ENCODE assay signal across 2 cellular contexts in genomic region chr3:99867594-99868437, GRCh38.
TF ChIP-seq lines count a peak whose summit lies in the region.

No MANE protein-coding gene starts in this region.

TF ChIP-seq in GM23338, 12 proteins besides CTCF, POLR2A, EP300 and RAD21:
- TF ChIP-seq EZH2 (IDR thresholded peaks at IDR 0.05; ENCODE audit: low read depth, unreplicated experiment) (no peak), NANOG (IDR thresholded peaks at IDR 0.05; ENCODE audit: borderline replicate concordance) (no peak), POLR2AphosphoS5 (IDR thresholded peaks at IDR 0.05; ENCODE audit: low read depth) (no peak), ZNF462 (CRISPR knock-in tag; IDR thresholded peaks at IDR 0.05) (no peak), CREB1 (CRISPR knock-in tag; IDR thresholded peaks at IDR 0.05; ENCODE audit: low read depth) (no peak), STAT1 (IDR thresholded peaks at IDR 0.05; ENCODE audit: unreplicated experiment) (no peak), JUNB (IDR thresholded peaks at IDR 0.05; ENCODE audit: unreplicated experiment) (no peak), ZNF331 (CRISPR knock-in tag; IDR thresholded peaks at IDR 0.05; ENCODE audit: low read depth) (no peak), ETS1 (IDR thresholded peaks at IDR 0.05) (no peak)

TF ChIP-seq in K562, 482 proteins besides CTCF, POLR2A, EP300 and RAD21:
- TF ChIP-seq FOXP1 (CRISPR knock-in tag; IDR thresholded peaks at IDR 0.05) (no peak), ZBTB34 (CRISPR knock-in tag; IDR thresholded peaks at IDR 0.05) (no peak), ETV5 (CRISPR knock-in tag; IDR thresholded peaks at IDR 0.05; ENCODE audit: low read depth) (no peak), NUFIP1 (IDR thresholded peaks at IDR 0.05; ENCODE audit: partially characterized antibody) (no peak), PRPF4 (IDR thresholded peaks at IDR 0.05; ENCODE audit: insufficient read depth, low read depth, low read length, poor library complexity, severe bottlenecking) (no peak), NBN (IDR thresholded peaks at IDR 0.05; ENCODE audit: low read depth) (no peak), ZBTB40 (IDR thresholded peaks at IDR 0.05) (no peak), ZBTB40 (CRISPR knock-in tag; IDR thresholded peaks at IDR 0.05) (no peak), NKRF (IDR thresholded peaks at IDR 0.05; ENCODE audit: borderline replicate concordance) (no peak), KDM1A (IDR thresholded peaks at IDR 0.05) (no peak), FOXA1 (IDR thresholded peaks at IDR 0.05; ENCODE audit: borderline replicate concordance) (no peak), ZNF280B (CRISPR knock-in tag; IDR thresholded peaks at IDR 0.05) (no peak), MTA2 (IDR thresholded peaks at IDR 0.05; ENCODE audit: low read depth) (no peak), CHD2 (IDR thresholded peaks at IDR 0.05; ENCODE audit: low read depth, low read length) (no peak), NR2C2 (CRISPR knock-in tag; IDR thresholded peaks at IDR 0.05) (no peak), NR2C2 (tag; IDR thresholded peaks at IDR 0.05) (no peak), ZNF143 (CRISPR knock-in tag; IDR thresholded peaks at IDR 0.05) (no peak), MED1 (CRISPR knock-in tag; IDR thresholded peaks at IDR 0.05; ENCODE audit: borderline replicate concordance) (no peak)
